In genomic region chr1:228782662-228783414, GRCh38 we compare ENCODE assay signal across 12 cellular contexts. TPM values are rescaled to one million over a fixed set of nuclear protein-coding genes. Genes with fewer than 3 reads are reported as not detected.
A peak's percentile ranks its signal among the peaks of the same experiment; 100 is the strongest.
DNase-seq lines count a peak whose midpoint lies in the region; ATAC-seq and TF ChIP-seq lines count a peak whose summit lies in the region.
"Had no signal": no experiment of that assay in that cellular context is flagged by ENCODE, and none has a peak within 500 bp of the region (broad histone marks: within the 10 kb centered on the region; RNA-seq: fewer than 3 reads in every experiment).

No MANE protein-coding gene starts in this region.

- H2AFZ ChIP-seq in mesenchymal stem cell (ENCODE audit: low read depth, low read length) = no peak overlapping the region
- H2AFZ ChIP-seq in MM.1S (ENCODE audit: low read length) = no peak overlapping the region
- H2AFZ ChIP-seq: parathyroid adenoma had no signal

- no peak overlapping the region for H2BK120ac ChIP-seq in mesenchymal stem cell (ENCODE audit: low read depth, low read length)

- H4K20me1 ChIP-seq in BLaER1 treated with 17β-estradiol and CSF1 and Interleukin-3, amounts not matched to agents 10 nM and 100 nM = no peaks in the 10 kb centered on the region
- no peaks in the 10 kb centered on the region for H4K20me1 ChIP-seq in MM.1S (ENCODE audit: insufficient read depth, low read length)

- intact Hi-C loops in body of pancreas (cut with DNase I) = no loop called here

- peak overlapping the region; percentile 22 for H4K8ac ChIP-seq in mesenchymal stem cell (ENCODE audit: low read length)

- no peak overlapping the region for H2BK15ac ChIP-seq in mesenchymal stem cell (ENCODE audit: low read depth, poor library complexity, severe bottlenecking)

- H3K79me2 ChIP-seq in MM.1S (ENCODE audit: low read length) = no peaks in the 10 kb centered on the region
- H3K79me2 ChIP-seq: parathyroid adenoma had no signal

- ATAC-seq in body of pancreas = peak; percentile 89
- ATAC-seq in GM21786 (IDR thresholded peaks at IDR 0.05; ENCODE audit: unreplicated experiment) = no peak
- ATAC-seq in HG03442 (IDR thresholded peaks at IDR 0.05; ENCODE audit: unreplicated experiment) = no peak

- peak overlapping the region in 7 of 11 experiments; percentile 6 to 81 (median 46); a peak in 8 of 22 replicates for H3K4me2 ChIP-seq in BLaER1 treated with 17β-estradiol and CSF1 and Interleukin-3, amounts not matched to agents 10 nM and 100 nM
- H3K4me2 ChIP-seq in mesenchymal stem cell (ENCODE audit: low read length, poor library complexity, severe bottlenecking) (no peak overlapping the region), MM.1S (ENCODE audit: low read depth, low read length) (no peak overlapping the region)

- no peaks in the 10 kb centered on the region for H3K79me1 ChIP-seq in mesenchymal stem cell (replicated peaks; ENCODE audit: low read length, poor library complexity, severe bottlenecking)

- POLR2A ChIA-PET in HEK293T (lab: Yijun Ruan, JAX) = no interaction called here

- peaks cover 0 to 3% (median 0%) of the 10 kb centered on the region in 11 experiments; a peak in 4 of 22 replicates for H3K9me3 ChIP-seq in BLaER1 treated with 17β-estradiol and CSF1 and Interleukin-3, amounts not matched to agents 10 nM and 100 nM (replicated peaks in 1 of 11)
- H3K9me3 ChIP-seq in body of pancreas (no peaks in the 10 kb centered on the region), mesenchymal stem cell (ENCODE audit: control insufficient read depth, low read length) (no peaks in the 10 kb centered on the region), MM.1S (replicated peaks; ENCODE audit: insufficient read depth, low read length) (no peaks in the 10 kb centered on the region)
- H3K9me3 ChIP-seq: suprapubic skin had no signal

- H3K23ac ChIP-seq in mesenchymal stem cell (ENCODE audit: low read length in 2 of 2) = no peak overlapping the region

- no peak overlapping the region for H3K27ac ChIP-seq in BLaER1 treated with 17β-estradiol and CSF1 and Interleukin-3, amounts not matched to agents 10 nM and 100 nM
- H3K27ac ChIP-seq in body of pancreas (peak overlapping the region; percentile 63 to 79 (median 74)), mesenchymal stem cell (ENCODE audit: low read length, poor library complexity, severe bottlenecking) (no peak overlapping the region), MM.1S (ENCODE audit: low read length) (no peak overlapping the region)
- H3K27ac ChIP-seq: parathyroid adenoma, suprapubic skin had no signal

- H3K9me2 ChIP-seq in MM.1S (replicated peaks; ENCODE audit: insufficient read depth, low read length) = no peaks in the 10 kb centered on the region

- H3K9ac ChIP-seq in BLaER1 treated with 17β-estradiol and CSF1 and Interleukin-3, amounts not matched to agents 10 nM and 100 nM = no peak overlapping the region
- no peak overlapping the region for H3K9ac ChIP-seq in mesenchymal stem cell (ENCODE audit: low read length)
- no peak overlapping the region for H3K9ac ChIP-seq in MM.1S (ENCODE audit: low read length)
- H3K9ac ChIP-seq: parathyroid adenoma had no signal

- peak overlapping the region; percentile 30 for H4K91ac ChIP-seq in mesenchymal stem cell (ENCODE audit: low read length)

- H3K4ac ChIP-seq in mesenchymal stem cell (ENCODE audit: low read depth in 1 of 2, low read length in 2 of 2) = peak overlapping the region in 1 of 2 experiments; percentile 35

- H3K4me1 ChIP-seq in BLaER1 treated with 17β-estradiol and CSF1 and Interleukin-3, amounts not matched to agents 10 nM and 100 nM = peaks cover 33 to 68% (median 57%) of the 10 kb centered on the region in 10 experiments
- H3K4me1 ChIP-seq in body of pancreas (peaks cover 18% of the 10 kb centered on the region), mesenchymal stem cell (ENCODE audit: control insufficient read depth, insufficient read depth, low read depth, low read length) (peaks cover 3% of the 10 kb centered on the region), MM.1S (ENCODE audit: low read length) (no peaks in the 10 kb centered on the region)
- H3K4me1 ChIP-seq: parathyroid adenoma, suprapubic skin had no signal

- CTCF ChIA-PET in HEK293T (lab: Yijun Ruan, JAX) = no interaction called here

- H2AK5ac ChIP-seq in mesenchymal stem cell (ENCODE audit: low read length, severe bottlenecking) = no peak overlapping the region

- H2BK5ac ChIP-seq in mesenchymal stem cell (ENCODE audit: low read depth, low read length, poor library complexity, severe bottlenecking) = no peak overlapping the region

- no peaks in the 10 kb centered on the region for H3K27me3 ChIP-seq in BLaER1 treated with 17β-estradiol and CSF1 and Interleukin-3, amounts not matched to agents 10 nM and 100 nM
- no peaks in the 10 kb centered on the region for H3K27me3 ChIP-seq in body of pancreas
- peaks cover 0 to 28% of the 10 kb centered on the region in 2 experiments for H3K27me3 ChIP-seq in mesenchymal stem cell (ENCODE audit: control insufficient read depth in 1 of 2, insufficient read depth in 1 of 2, low read length in 2 of 2)
- no peaks in the 10 kb centered on the region for H3K27me3 ChIP-seq in MM.1S (replicated peaks; ENCODE audit: insufficient read depth, low read length)
- H3K27me3 ChIP-seq: suprapubic skin had no signal

- 29 to 33% methylated on average over 5 of the region's 5 CpGs for WGBS in body of pancreas, 2 donors
- 78% methylated on average over 5 of the region's 5 CpGs for WGBS in mesenchymal stem cell

- H2BK12ac ChIP-seq in mesenchymal stem cell (ENCODE audit: low read length in 2 of 2) = peak overlapping the region; percentile 7 to 37

- peak overlapping the region in 1 of 2 experiments; percentile 90 for H3K18ac ChIP-seq in mesenchymal stem cell (ENCODE audit: low read depth in 1 of 2, low read length in 2 of 2)

- no peak for TF ChIP-seq POLR2A in body of pancreas (IDR thresholded peaks at IDR 0.05)

- TF ChIP-seq CTCF in body of pancreas (IDR thresholded peaks at IDR 0.05) (peak in 1 of 7 experiments; percentile 3), MM.1S (IDR thresholded peaks at IDR 0.05; ENCODE audit: low read length) (no peak)

- peak overlapping the region in 1 of 2 experiments; percentile 93 for H3K14ac ChIP-seq in mesenchymal stem cell (ENCODE audit: low read length in 2 of 2)

- H3K4me3 ChIP-seq in BLaER1 treated with 17β-estradiol and CSF1 and Interleukin-3, amounts not matched to agents 10 nM and 100 nM = no peak overlapping the region
- no peak overlapping the region for H3K4me3 ChIP-seq in body of pancreas
- H3K4me3 ChIP-seq in mesenchymal stem cell (ENCODE audit: insufficient read depth in 1 of 2, low read depth in 1 of 2, low read length in 2 of 2) = no peak overlapping the region
- H3K4me3 ChIP-seq in MM.1S (ENCODE audit: low read length) = no peak overlapping the region
- H3K4me3 ChIP-seq: suprapubic skin had no signal

- H3K36me3 ChIP-seq in BLaER1 treated with 17β-estradiol and CSF1 and Interleukin-3, amounts not matched to agents 10 nM and 100 nM = no peaks in the 10 kb centered on the region
- H3K36me3 ChIP-seq in body of pancreas (replicated peaks in 1 of 2; ENCODE audit: insufficient read depth in 1 of 2, low read depth in 2 of 2) (no peaks in the 10 kb centered on the region), mesenchymal stem cell (ENCODE audit: control insufficient read depth in 1 of 2, insufficient read depth in 2 of 2, low read depth in 1 of 2, low read length in 2 of 2) (no peaks in the 10 kb centered on the region), MM.1S (replicated peaks; ENCODE audit: insufficient read depth, low read length) (no peaks in the 10 kb centered on the region)
- H3K36me3 ChIP-seq: suprapubic skin had no signal

- no peak for DNase-seq in HEK293T (ENCODE audit: extremely low spot score)
- peak; percentile 62 to 79 (median 78) for DNase-seq in body of pancreas
- peak; percentile 60 for DNase-seq in mesenchymal stem cell
- DNase-seq in MM.1S = no peak
- DNase-seq in epidermal melanocyte (ENCODE audit: insufficient read length, low spot score) = no peak
- DNase-seq: activated T-cell treated with anti-CD3 and anti-CD28 coated beads, Interleukin-2, amount 50 U/mL, for 1 hour; OCI-M1 had no signal

- no peaks in the 10 kb centered on the region for H3F3A ChIP-seq in MM.1S (ENCODE audit: insufficient read depth, low read length)

TF ChIP-seq in HEK293T, 16 proteins besides CTCF, POLR2A, EP300 and RAD21:
- TF ChIP-seq TARDBP (IDR thresholded peaks at IDR 0.05) (0 out of 2 replicates have a peak, but pooled peaks have one; percentile 4), PKNOX1 (IDR thresholded peaks at IDR 0.05) (no peak)
TF ChIP-seq in HEK293T: peak in this region for 1.

RNA-seq across cellular contexts. Expression of gene RHOU, which starts 47.6 kb away (rescaled TPM):
- total RNA-seq in body of pancreas = 1 to 10 TPM; 6.9 to 9.3 TPM
- 7.9 TPM for polyA plus RNA-seq in mesenchymal stem cell (2013, experiment 1 of 2)
- polyA plus RNA-seq in mesenchymal stem cell (2013, experiment 2 of 2) = 7.8 TPM

Comparison
In these comparisons a context has a peak if more than half of its experiments do, and no peak if none do; other contexts are left out.
1. H3K27ac ChIP-seq: peak in body of pancreas (4 of 4); none in BLaER1 treated with 17β-estradiol and CSF1 and Interleukin-3, amounts not matched to agents 10 nM and 100 nM (0 of 11), mesenchymal stem cell (single experiment) and MM.1S (single experiment).
2. H3K4me2 ChIP-seq: peak in BLaER1 treated with 17β-estradiol and CSF1 and Interleukin-3, amounts not matched to agents 10 nM and 100 nM (7 of 11); none in mesenchymal stem cell (single experiment) and MM.1S (single experiment).
3. DNase-seq: peak in body of pancreas (4 of 4) and mesenchymal stem cell (single experiment); none in HEK293T (single experiment), MM.1S (single experiment) and epidermal melanocyte (single experiment).